In the genomic region with DNA sequence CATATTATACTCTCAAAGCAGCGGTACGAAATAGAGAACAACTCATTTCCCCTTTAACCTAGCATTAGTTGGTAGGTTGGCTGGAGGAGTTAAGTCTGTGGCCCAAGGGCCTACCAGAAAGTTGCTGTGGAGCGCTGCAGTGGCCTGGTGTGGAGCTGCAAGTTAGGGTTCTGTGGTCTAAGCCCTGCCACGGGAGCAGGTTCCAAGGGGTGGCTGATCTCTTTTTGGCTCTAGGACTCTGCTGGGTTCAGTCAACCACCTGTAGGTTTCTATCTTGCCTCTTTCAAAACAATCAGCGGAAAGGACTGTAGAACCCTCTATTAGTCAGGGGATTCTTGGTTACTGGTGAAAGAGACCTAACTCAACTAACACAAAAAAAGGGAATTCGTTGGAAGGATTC, we compare ENCODE assay signal across 20 cellular contexts. TPM values are rescaled to one million over a fixed set of nuclear protein-coding genes. Genes with fewer than 3 reads are reported as not detected.
DNase-seq lines count a peak whose midpoint lies in the region; ATAC-seq and TF ChIP-seq lines count a peak whose summit lies in the region.
"Had no signal": no experiment of that assay in that cellular context is flagged by ENCODE, and none has a peak within 500 bp of the region (broad histone marks: within the 10 kb centered on the region; RNA-seq: fewer than 3 reads in every experiment).

No MANE protein-coding gene starts in this region.

- peaks cover 34 to 77% (median 59%) of the 10 kb centered on the region in 4 donors for H3K4me1 Mint-ChIP-seq in CD4-positive, CD25-positive, alpha-beta regulatory T cell
- peaks cover 43% of the 10 kb centered on the region for H3K4me1 Mint-ChIP-seq in glutamatergic neuron (ENCODE audit: low read depth, unreplicated experiment)

- intact Hi-C loops in upper lobe of right lung (cut with DNase I), result no loop called here

- no peak overlapping the region for H3K27ac ChIP-seq in CD4-positive, CD25-positive, alpha-beta regulatory T cell (ENCODE audit: insufficient read depth, low read length, poor library complexity, severe bottlenecking)
- H3K27ac ChIP-seq in HEK293 (ENCODE audit: extremely low read depth, low read depth, low read length) (no peak overlapping the region), upper lobe of right lung (no peak overlapping the region)
- H3K27ac ChIP-seq: 22Rv1, BLaER1, Peyer's patch had no signal

- H3K36me3 ChIP-seq in CD4-positive, CD25-positive, alpha-beta regulatory T cell (ENCODE audit: control insufficient read depth, insufficient read depth, low read length), result no peaks in the 10 kb centered on the region
- H3K36me3 ChIP-seq in HEK293 (ENCODE audit: control insufficient read depth in 2 of 2, insufficient read depth in 1 of 2, low read length in 2 of 2) (peaks cover 0 to 4% of the 10 kb centered on the region in 2 experiments; a peak in 1 of 3 replicates), upper lobe of right lung (no peaks in the 10 kb centered on the region)
- H3K36me3 ChIP-seq: Peyer's patch had no signal

- H3K27ac Mint-ChIP-seq in CD4-positive, CD25-positive, alpha-beta regulatory T cell, result peak overlapping the region; percentile 1 to 72 (median 52)
- H3K27ac Mint-ChIP-seq in glutamatergic neuron (ENCODE audit: unreplicated experiment), result peak overlapping the region; percentile 18
- H3K27ac Mint-ChIP-seq: HFFc6 had no signal

- ATAC-seq in CD4-positive, CD25-positive, alpha-beta regulatory T cell (ENCODE audit: low read depth in 2 of 2), result no peak
- ATAC-seq in upper lobe of right lung, result no peak
- no peak for ATAC-seq in HG03045 (IDR thresholded peaks at IDR 0.05; ENCODE audit: unreplicated experiment)
- ATAC-seq: SK-N-SH treated with all-trans-retinoic acid at 6 μM for 48 hours had no signal

- peaks cover 29% of the 10 kb centered on the region for H3K36me3 Mint-ChIP-seq in CD4-positive, CD25-positive, alpha-beta regulatory T cell
- peaks cover 4% of the 10 kb centered on the region for H3K36me3 Mint-ChIP-seq in glutamatergic neuron (ENCODE audit: unreplicated experiment)

- peaks cover 36% of the 10 kb centered on the region for H3K4me1 ChIP-seq in CD4-positive, CD25-positive, alpha-beta regulatory T cell (ENCODE audit: control insufficient read depth, insufficient read depth, low read length, poor library complexity, severe bottlenecking)
- H3K4me1 ChIP-seq in HEK293 (ENCODE audit: control insufficient read depth, insufficient read depth, low read length) (no peaks in the 10 kb centered on the region), upper lobe of right lung (peaks cover 12% of the 10 kb centered on the region)

- no peaks in the 10 kb centered on the region for H3K9me3 ChIP-seq in CD4-positive, CD25-positive, alpha-beta regulatory T cell (ENCODE audit: control insufficient read depth in 2 of 2, low read length in 2 of 2)
- H3K9me3 ChIP-seq in HEK293 (ENCODE audit: control insufficient read depth, insufficient read depth, low read depth, low read length) (no peaks in the 10 kb centered on the region), upper lobe of right lung (no peaks in the 10 kb centered on the region)
- H3K9me3 ChIP-seq: BLaER1, Peyer's patch had no signal

- H3K4me3 Mint-ChIP-seq in CD4-positive, CD25-positive, alpha-beta regulatory T cell, result peak overlapping the region in 2 of 4 donors; percentile 45 to 67
- H3K4me3 Mint-ChIP-seq in glutamatergic neuron (ENCODE audit: unreplicated experiment), result no peak overlapping the region
- H3K4me3 Mint-ChIP-seq: HFFc6 had no signal

- H3K27me3 Mint-ChIP-seq in CD4-positive, CD25-positive, alpha-beta regulatory T cell, result peaks cover 5% of the 10 kb centered on the region
- H3K27me3 Mint-ChIP-seq in glutamatergic neuron (ENCODE audit: unreplicated experiment), result peaks cover 4% of the 10 kb centered on the region

- CTCF ChIA-PET in HEK293 (lab: Yijun Ruan, JAX), result interaction anchor here (0.7 to 0.9 kb wide), 2 partner anchors 36 to 337 kb away, joined by 3 read pairs; no protein-coding TSS in a partner anchor

- no peaks in the 10 kb centered on the region for H3K27me3 ChIP-seq in CD4-positive, CD25-positive, alpha-beta regulatory T cell (ENCODE audit: control insufficient read depth, insufficient read depth, low read length)
- no peaks in the 10 kb centered on the region for H3K27me3 ChIP-seq in upper lobe of right lung
- H3K27me3 ChIP-seq: BLaER1, Peyer's patch had no signal

- no peak overlapping the region for H3K4me3 ChIP-seq in CD4-positive, CD25-positive, alpha-beta regulatory T cell (ENCODE audit: low read depth, low read length)
- H3K4me3 ChIP-seq in HEK293 (ENCODE audit: low read depth, low read length) (no peak overlapping the region), upper lobe of right lung (no peak overlapping the region)
- H3K4me3 ChIP-seq: BLaER1, Peyer's patch had no signal

- peaks cover 0 to 1% (median 0%) of the 10 kb centered on the region in 7 donors for H3K9me3 Mint-ChIP-seq in CD4-positive, CD25-positive, alpha-beta regulatory T cell
- H3K9me3 Mint-ChIP-seq in glutamatergic neuron (ENCODE audit: unreplicated experiment), result peaks cover 5% of the 10 kb centered on the region
- H3K9me3 Mint-ChIP-seq: HFFc6 had no signal

- POLR2A ChIA-PET in HEK293 (lab: Yijun Ruan, JAX), result no interaction called here

- no peak for TF ChIP-seq CTCF in HEK293 (tag by site-specific recombination; IDR thresholded peaks at IDR 0.05)
- no peak for TF ChIP-seq CTCF in glutamatergic neuron (IDR thresholded peaks at IDR 0.05; ENCODE audit: partially characterized antibody, unreplicated experiment)
- TF ChIP-seq CTCF in upper lobe of right lung (IDR thresholded peaks at IDR 0.05), result no peak

- no peak for DNase-seq in CD4-positive, CD25-positive, alpha-beta regulatory T cell
- DNase-seq in MV-4-11 (lab: John Stamatoyannopoulos, UW), result peak; percentile 59
- no peak for DNase-seq in glutamatergic neuron
- no peak for DNase-seq in cerebellum (ENCODE audit: low spot score)
- no peak for DNase-seq in upper lobe of right lung
- no peak for DNase-seq in medulla oblongata (ENCODE audit: extremely low spot score)
- DNase-seq: ACHN; DMS53; GDM1; H7; HFFc6; NCI-H1417 treated with DMSO at 0.1 percent for 48 hours; NCI-H187 treated with DMSO at 0.1 percent for 48 hours; NK-92 treated with Interleukin-12 subunit alpha and Interleukin-12 subunit beta, amount 100 ng/mL, for 24 hours; Peyer's patch had no signal

TF ChIP-seq in HEK293, 187 proteins besides CTCF, POLR2A, EP300 and RAD21:
- TF ChIP-seq ZBTB6 (tag by site-specific recombination; IDR thresholded peaks at IDR 0.05), result no peak
- TF ChIP-seq ZNF354C (tag by site-specific recombination; IDR thresholded peaks at IDR 0.05; ENCODE audit: borderline replicate concordance, low read depth), result no peak
- no peak for TF ChIP-seq ZNF843 (tag by site-specific recombination; IDR thresholded peaks at IDR 0.05)
- no peak for TF ChIP-seq ZNF19 (tag by site-specific recombination; IDR thresholded peaks at IDR 0.05; ENCODE audit: low read depth)
- TF ChIP-seq ZNF48 (tag by site-specific recombination; IDR thresholded peaks at IDR 0.05), result no peak
- TF ChIP-seq SCRT2 (tag by site-specific recombination; IDR thresholded peaks at IDR 0.05), result 0 out of 2 replicates have a peak, but pooled peaks have one; percentile 11

RNA-seq across cellular contexts. Expression of gene TULP4, which starts 54.5 kb away (rescaled TPM):
- total RNA-seq in CD4-positive, CD25-positive, alpha-beta regulatory T cell, result 158 TPM
- polyA plus RNA-seq in CD4-positive, CD25-positive, alpha-beta regulatory T cell, result 10 to 100 TPM; 43.3 to 57.8 (median 54.7) TPM
- total RNA-seq in glutamatergic neuron (ENCODE audit: unreplicated experiment), result 406 TPM
- 474 TPM for total RNA-seq in cerebellum
- 94.1 TPM for total RNA-seq in upper lobe of right lung
